In genomic region chr4:42281324-42282020, GRCh38 we compare ENCODE assay signal across 1 cellular context.
TF ChIP-seq lines count a peak whose summit lies in the region.

No MANE protein-coding gene starts in this region.

TF ChIP-seq in GM23338, 12 proteins besides CTCF, POLR2A, EP300 and RAD21 (continued from another document):
- TF ChIP-seq ZNF462 (CRISPR knock-in tag; IDR thresholded peaks at IDR 0.05) (no peak), EZH2 (IDR thresholded peaks at IDR 0.05; ENCODE audit: low read depth, unreplicated experiment) (no peak), NANOG (IDR thresholded peaks at IDR 0.05; ENCODE audit: borderline replicate concordance) (no peak)
- TF ChIP-seq, protein P1, sequence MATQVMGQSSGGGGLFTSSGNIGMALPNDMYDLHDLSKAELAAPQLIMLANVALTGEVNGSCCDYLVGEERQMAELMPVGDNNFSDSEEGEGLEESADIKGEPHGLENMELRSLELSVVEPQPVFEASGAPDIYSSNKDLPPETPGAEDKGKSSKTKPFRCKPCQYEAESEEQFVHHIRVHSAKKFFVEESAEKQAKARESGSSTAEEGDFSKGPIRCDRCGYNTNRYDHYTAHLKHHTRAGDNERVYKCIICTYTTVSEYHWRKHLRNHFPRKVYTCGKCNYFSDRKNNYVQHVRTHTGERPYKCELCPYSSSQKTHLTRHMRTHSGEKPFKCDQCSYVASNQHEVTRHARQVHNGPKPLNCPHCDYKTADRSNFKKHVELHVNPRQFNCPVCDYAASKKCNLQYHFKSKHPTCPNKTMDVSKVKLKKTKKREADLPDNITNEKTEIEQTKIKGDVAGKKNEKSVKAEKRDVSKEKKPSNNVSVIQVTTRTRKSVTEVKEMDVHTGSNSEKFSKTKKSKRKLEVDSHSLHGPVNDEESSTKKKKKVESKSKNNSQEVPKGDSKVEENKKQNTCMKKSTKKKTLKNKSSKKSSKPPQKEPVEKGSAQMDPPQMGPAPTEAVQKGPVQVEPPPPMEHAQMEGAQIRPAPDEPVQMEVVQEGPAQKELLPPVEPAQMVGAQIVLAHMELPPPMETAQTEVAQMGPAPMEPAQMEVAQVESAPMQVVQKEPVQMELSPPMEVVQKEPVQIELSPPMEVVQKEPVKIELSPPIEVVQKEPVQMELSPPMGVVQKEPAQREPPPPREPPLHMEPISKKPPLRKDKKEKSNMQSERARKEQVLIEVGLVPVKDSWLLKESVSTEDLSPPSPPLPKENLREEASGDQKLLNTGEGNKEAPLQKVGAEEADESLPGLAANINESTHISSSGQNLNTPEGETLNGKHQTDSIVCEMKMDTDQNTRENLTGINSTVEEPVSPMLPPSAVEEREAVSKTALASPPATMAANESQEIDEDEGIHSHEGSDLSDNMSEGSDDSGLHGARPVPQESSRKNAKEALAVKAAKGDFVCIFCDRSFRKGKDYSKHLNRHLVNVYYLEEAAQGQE (IDR thresholded peaks at IDR 0.05; ENCODE audit: unreplicated experiment), result no peak
